ENCODE assay signal across 27 cellular contexts in genomic region chr3:123300056-123300455, GRCh38.
"Had no signal": no experiment of that assay in that cellular context is flagged by ENCODE, and none has a peak within 500 bp of the region (broad histone marks: within the 10 kb centered on the region; RNA-seq: fewer than 3 reads in every experiment).

No MANE protein-coding gene starts in this region.

- H3K27me3 ChIP-seq: ascending aorta, cardiac muscle cell, MG63 had no signal

- H3K36me3 ChIP-seq: MG63, SJCRH30 had no signal

- DNase-seq: activated CD4-positive, alpha-beta T cell treated with anti-CD3 and anti-CD28 coated beads, Interleukin-2, amount 10 ng/mL, durations not matched to agents 24 days and 14 days; activated CD4-positive, alpha-beta T cell treated with anti-CD3 and anti-CD28 coated beads, Interleukin-2, amount 50 U/mL, for 4 hours; activated CD8-positive, alpha-beta T cell treated with anti-CD3 and anti-CD28 coated beads for 36 hours; activated effector memory CD4-positive, alpha-beta T cell treated with anti-CD3 and anti-CD28 coated beads, Interleukin-2, amount 50 U/mL, for 16 hours; activated naive CD4-positive, alpha-beta T cell; activated naive CD4-positive, alpha-beta T cell treated with anti-CD3 and anti-CD28 coated beads, Interleukin-2, amount 50 U/mL, for 16 hours; activated naive CD8-positive, alpha-beta T cell treated with anti-CD3 and anti-CD28 coated beads, Interleukin-2, amount 10 ng/mL, durations not matched to agents 7 days and 5 days; activated T-cell treated with anti-CD3 and anti-CD28 coated beads, Interleukin-2, amount 50 U/mL, for 1 hour; activated T-cell treated with anti-CD3 and anti-CD28 coated beads, Interleukin-2, amount 50 U/mL, for 72 hours; amygdala; Kasumi-1; MG63; MV-4-11; NCI-H1092; NCI-H1436 treated with DMSO at 0.1 percent for 48 hours; NCI-H1694 treated with DMSO at 0.1 percent for 48 hours; NCI-H2029; NCI-H345; NCI-H524 treated with DMSO at 0.1 percent for 48 hours; SHP77; SJCRH30 had no signal

- H3K4me3 ChIP-seq: ascending aorta, cardiac muscle cell, MG63, SJCRH30, SK-N-MC had no signal

- ATAC-seq: activated CD8-positive, alpha-beta T cell treated with anti-CD3 and anti-CD28 coated beads for 36 hours; activated T-cell treated with anti-CD3 and anti-CD28 coated beads, Interleukin-2, amount 50 U/mL, for 72 hours; activated T-helper 17 cell treated with anti-CD3 and anti-CD28 coated beads, Interleukin-2, amount 50 U/mL, for 72 hours; Panc1 had no signal

- H3K9me3 ChIP-seq: ascending aorta, MG63, SJCRH30 had no signal

- FAIRE-seq: TTC549 had no signal

- H3K27ac ChIP-seq: ascending aorta, cardiac muscle cell, SJCRH30 had no signal

- H3K4me1 ChIP-seq: ascending aorta, SJCRH30 had no signal
